Comparison of ENCODE assay signal across 8 cellular contexts in genomic region chr17:42673885-42674754, GRCh38. TPM values are rescaled to one million over a fixed set of nuclear protein-coding genes. Genes with fewer than 3 reads are reported as not detected.
DNase-seq lines count a peak whose midpoint lies in the region; ATAC-seq and TF ChIP-seq lines count a peak whose summit lies in the region.

No MANE protein-coding gene starts in this region.

- no peak; the same call in 2 of the 3 replicates for ATAC-seq in RWPE2 (ENCODE audit: low read depth)
- ATAC-seq in natural killer cell, result no peak
- ATAC-seq in HG03196 (IDR thresholded peaks at IDR 0.05; ENCODE audit: unreplicated experiment), result no peak
- no peak for ATAC-seq in HG03354 (IDR thresholded peaks at IDR 0.05; ENCODE audit: poor library complexity, severe bottlenecking, unreplicated experiment)

- H3K27me3 ChIP-seq in ACC112 (ENCODE audit: insufficient read depth, low read length), result no peaks in the 10 kb centered on the region
- H3K27me3 ChIP-seq in RWPE2 (ENCODE audit: insufficient read depth, poor library complexity, severe bottlenecking), result no peaks in the 10 kb centered on the region

- no peak overlapping the region for H2AFZ ChIP-seq in ACC112 (ENCODE audit: low read length, unreplicated experiment)

- H3K36me3 Mint-ChIP-seq in natural killer cell, result no peaks in the 10 kb centered on the region

- H3K4me1 ChIP-seq in ACC112 (ENCODE audit: control insufficient read depth, insufficient read depth, low read length, unreplicated experiment), result peaks cover 30% of the 10 kb centered on the region
- H3K4me1 ChIP-seq in RWPE2 (ENCODE audit: insufficient read depth, poor library complexity, severe bottlenecking), result peaks cover 25% of the 10 kb centered on the region

- DNase-seq in RWPE2 (ENCODE audit: low spot score), result no peak
- DNase-seq in epithelial cell of proximal tubule (ENCODE audit: low read depth), result no peak
- no peak for DNase-seq in natural killer cell
- no peak for DNase-seq in kidney tubule cell (ENCODE audit: low spot score)

- peak overlapping the region in 1 of 2 donors; percentile 70 for H3K27ac Mint-ChIP-seq in natural killer cell

- TF ChIP-seq CTCF in GM12873 (IDR thresholded peaks at IDR 0.05; ENCODE audit: insufficient read depth, low read depth, low read length, missing control alignments) (peak; percentile 73), RWPE2 (IDR thresholded peaks at IDR 0.05; ENCODE audit: poor library complexity, severe bottlenecking) (peak; percentile 49), epithelial cell of proximal tubule (conservative IDR thresholded peaks at IDR 0.05; ENCODE audit: low read depth, low read length) (peak; percentile 48), natural killer cell (IDR thresholded peaks at IDR 0.05) (peak; percentile 54)

- H3K27ac ChIP-seq in ACC112 (ENCODE audit: low read depth, low read length), result peak overlapping the region; percentile 2; the same call in 1 of the 2 replicates
- peak overlapping the region; percentile 94 for H3K27ac ChIP-seq in RWPE2 (ENCODE audit: poor library complexity, severe bottlenecking)

- intact Hi-C loops in natural killer cell (cut with micrococcal nuclease), result no loop called here

- H3K9me3 ChIP-seq in RWPE2 (ENCODE audit: severe bottlenecking), result no peaks in the 10 kb centered on the region

- H3K4me3 Mint-ChIP-seq in natural killer cell, result peak overlapping the region; percentile 28

- peaks cover 9% of the 10 kb centered on the region; the same call in 1 of the 2 replicates for H3K36me3 ChIP-seq in ACC112 (ENCODE audit: insufficient read depth, low read length)
- H3K36me3 ChIP-seq in RWPE2 (ENCODE audit: low read depth), result peaks cover 49% of the 10 kb centered on the region

- H3K27me3 Mint-ChIP-seq in natural killer cell (ENCODE audit: low read depth in 2 of 2), result peaks cover 12 to 41% of the 10 kb centered on the region in 2 donors

- peaks cover 21 to 55% of the 10 kb centered on the region in 2 donors for H3K4me1 Mint-ChIP-seq in natural killer cell

- H3K79me2 ChIP-seq in ACC112 (ENCODE audit: control insufficient read depth, insufficient read depth, low read length, unreplicated experiment), result peaks cover 24% of the 10 kb centered on the region

- H3K9me3 Mint-ChIP-seq in natural killer cell, result no peaks in the 10 kb centered on the region

- H3K4me3 ChIP-seq in ACC112 (ENCODE audit: low read depth, low read length) (peak overlapping the region; percentile 85), RWPE2 (ENCODE audit: severe bottlenecking) (peak overlapping the region; percentile 81), epithelial cell of proximal tubule (ENCODE audit: low read depth, low read length) (peak overlapping the region; percentile 96)

RNA-seq across cellular contexts. Expression of gene PLEKHH3, which starts 2.7 kb away (rescaled TPM):
- total RNA-seq in epithelial cell of proximal tubule (8.5 and 19.1 TPM in 2 replicates), natural killer cell (1 to 10 TPM in 1 of 3 donors, under 1 TPM in 2; 0.14 to 1.8 (median 0.26) TPM)

RNA-seq across cellular contexts. Expression of gene CCR10, which starts 7.5 kb away (rescaled TPM):
- total RNA-seq in epithelial cell of proximal tubule (3.0 and 6.5 TPM in 2 replicates), natural killer cell (1 to 10 TPM; 1.2 to 2.6 (median 1.2) TPM)

RNA-seq across cellular contexts. Expression of gene CNTNAP1, which starts 8.2 kb away (rescaled TPM):
- total RNA-seq in epithelial cell of proximal tubule (4.1 and 11.8 TPM in 2 replicates), natural killer cell (under 1 TPM; 0.33 to 0.85 (median 0.39) TPM)

RNA-seq across cellular contexts. Expression of gene TUBG2, which starts 15.0 kb away (rescaled TPM):
- total RNA-seq in epithelial cell of proximal tubule, result 8.2 and 14.2 TPM in 2 replicates
- total RNA-seq in natural killer cell, result 10 to 100 TPM in 1 of 3 donors, 1 to 10 TPM in 2; 7.8 to 14.2 (median 9.6) TPM
